Comparison of ENCODE assay signal across 1 cellular context in genomic region chr20:44959896-44960852, GRCh38.
TF ChIP-seq lines count a peak whose summit lies in the region.

Gene TOMM34, minus strand, starts transcription at chr20:44960397. Its CDS starts 64 bp downstream, at chr20:44960333.

TF ChIP-seq in K562, 482 proteins besides CTCF, POLR2A, EP300 and RAD21 (continued from another document and continues in another):
- TF ChIP-seq, protein P1, sequence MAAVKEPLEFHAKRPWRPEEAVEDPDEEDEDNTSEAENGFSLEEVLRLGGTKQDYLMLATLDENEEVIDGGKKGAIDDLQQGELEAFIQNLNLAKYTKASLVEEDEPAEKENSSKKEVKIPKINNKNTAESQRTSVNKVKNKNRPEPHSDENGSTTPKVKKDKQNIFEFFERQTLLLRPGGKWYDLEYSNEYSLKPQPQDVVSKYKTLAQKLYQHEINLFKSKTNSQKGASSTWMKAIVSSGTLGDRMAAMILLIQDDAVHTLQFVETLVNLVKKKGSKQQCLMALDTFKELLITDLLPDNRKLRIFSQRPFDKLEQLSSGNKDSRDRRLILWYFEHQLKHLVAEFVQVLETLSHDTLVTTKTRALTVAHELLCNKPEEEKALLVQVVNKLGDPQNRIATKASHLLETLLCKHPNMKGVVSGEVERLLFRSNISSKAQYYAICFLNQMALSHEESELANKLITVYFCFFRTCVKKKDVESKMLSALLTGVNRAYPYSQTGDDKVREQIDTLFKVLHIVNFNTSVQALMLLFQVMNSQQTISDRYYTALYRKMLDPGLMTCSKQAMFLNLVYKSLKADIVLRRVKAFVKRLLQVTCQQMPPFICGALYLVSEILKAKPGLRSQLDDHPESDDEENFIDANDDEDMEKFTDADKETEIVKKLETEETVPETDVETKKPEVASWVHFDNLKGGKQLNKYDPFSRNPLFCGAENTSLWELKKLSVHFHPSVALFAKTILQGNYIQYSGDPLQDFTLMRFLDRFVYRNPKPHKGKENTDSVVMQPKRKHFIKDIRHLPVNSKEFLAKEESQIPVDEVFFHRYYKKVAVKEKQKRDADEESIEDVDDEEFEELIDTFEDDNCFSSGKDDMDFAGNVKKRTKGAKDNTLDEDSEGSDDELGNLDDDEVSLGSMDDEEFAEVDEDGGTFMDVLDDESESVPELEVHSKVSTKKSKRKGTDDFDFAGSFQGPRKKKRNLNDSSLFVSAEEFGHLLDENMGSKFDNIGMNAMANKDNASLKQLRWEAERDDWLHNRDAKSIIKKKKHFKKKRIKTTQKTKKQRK (IDR thresholded peaks at IDR 0.05; ENCODE audit: borderline replicate concordance, low read depth, low read length) = no peak
- TF ChIP-seq RBM25 (IDR thresholded peaks at IDR 0.05; ENCODE audit: low read depth, low read length, severe bottlenecking) (no peak), ETV5 (CRISPR knock-in tag; IDR thresholded peaks at IDR 0.05; ENCODE audit: low read depth) (peak; percentile 65), PHB2 (IDR thresholded peaks at IDR 0.05; ENCODE audit: low read depth) (no peak), ZNF766 (CRISPR knock-in tag; conservative IDR thresholded peaks at IDR 0.05) (no peak), ZNF740 (CRISPR knock-in tag; IDR thresholded peaks at IDR 0.05) (0 out of 2 replicates have a peak, but pooled peaks have one; percentile 13), ZNF740 (tag; IDR thresholded peaks at IDR 0.05) (no peak), ZNF830 (CRISPR knock-in tag; IDR thresholded peaks at IDR 0.05) (no peak), ZNF696 (CRISPR knock-in tag; conservative IDR thresholded peaks at IDR 0.05) (no peak), ZNF57 (CRISPR knock-in tag; IDR thresholded peaks at IDR 0.05) (no peak), RB1 (IDR thresholded peaks at IDR 0.05; ENCODE audit: low read depth) (peak; percentile 62; the same call in 1 of the 2 replicates), CC2D1A (IDR thresholded peaks at IDR 0.05) (no peak), ZNF23 (CRISPR knock-in tag; IDR thresholded peaks at IDR 0.05) (no peak), ZNF124 (CRISPR knock-in tag; IDR thresholded peaks at IDR 0.05) (no peak), SREBF1 (IDR thresholded peaks at IDR 0.05; ENCODE audit: borderline replicate concordance, low read depth, low read length) (no peak), STAG1 (CRISPR knock-in tag; IDR thresholded peaks at IDR 0.05; ENCODE audit: borderline replicate concordance) (no peak), ZNF445 (CRISPR knock-in tag; IDR thresholded peaks at IDR 0.05; ENCODE audit: low read depth) (no peak), U2AF1 (optimal IDR thresholded peaks at IDR 0.05; ENCODE audit: low read depth, low read length) (no peak), BACH1 (tag; IDR thresholded peaks at IDR 0.05) (no peak), NR2F6 (CRISPR knock-in tag; IDR thresholded peaks at IDR 0.05) (no peak), ZNF695 (CRISPR knock-in tag; IDR thresholded peaks at IDR 0.05) (no peak), ZEB2 (IDR thresholded peaks at IDR 0.05) (0 out of 2 replicates have a peak, but pooled peaks have one; percentile 8), TEAD2 (tag; IDR thresholded peaks at IDR 0.05) (no peak), CREB5 (CRISPR knock-in tag; IDR thresholded peaks at IDR 0.05) (no peak), ELF2 (CRISPR knock-in tag; IDR thresholded peaks at IDR 0.05) (0 out of 2 replicates have a peak, but pooled peaks have one; percentile 56), ZFP30 (CRISPR knock-in tag; IDR thresholded peaks at IDR 0.05; ENCODE audit: borderline replicate concordance) (no peak), MCM2 (IDR thresholded peaks at IDR 0.05; ENCODE audit: low read depth) (no peak), SREBF2 (CRISPR knock-in tag; IDR thresholded peaks at IDR 0.05) (no peak), GABPB1 (CRISPR knock-in tag; IDR thresholded peaks at IDR 0.05) (no peak), BCL6 (CRISPR knock-in tag; IDR thresholded peaks at IDR 0.05) (no peak), SMAD2 (IDR thresholded peaks at IDR 0.05; ENCODE audit: low read depth, low read length) (no peak), ZNF41 (CRISPR knock-in tag; conservative IDR thresholded peaks at IDR 0.05) (no peak), POLR3A (IDR thresholded peaks at IDR 0.05; ENCODE audit: borderline replicate concordance, extremely low read depth, insufficient read depth, insufficient read length) (no peak), HES1 (IDR thresholded peaks at IDR 0.05; ENCODE audit: low read depth) (peak; percentile 83), RAD51 (IDR thresholded peaks at IDR 0.05; ENCODE audit: borderline replicate concordance, low read depth) (0 out of 2 replicates have a peak, but pooled peaks have one; percentile 13), NUFIP1 (IDR thresholded peaks at IDR 0.05; ENCODE audit: partially characterized antibody) (no peak), DDX20 (tag; IDR thresholded peaks at IDR 0.05; ENCODE audit: low read depth) (no peak), EHMT2 (IDR thresholded peaks at IDR 0.05) (no peak), KLF16 (IDR thresholded peaks at IDR 0.05) (no peak), NBN (IDR thresholded peaks at IDR 0.05; ENCODE audit: low read depth) (no peak), ETS2 (tag; IDR thresholded peaks at IDR 0.05; ENCODE audit: borderline replicate concordance, poor library complexity, severe bottlenecking) (no peak), FOXK1 (CRISPR knock-in tag; IDR thresholded peaks at IDR 0.05; ENCODE audit: borderline replicate concordance) (no peak), PHB (CRISPR knock-in tag; IDR thresholded peaks at IDR 0.05) (no peak), RCOR1 (IDR thresholded peaks at IDR 0.05; ENCODE audit: borderline replicate concordance in 1 of 2, low read depth in 2 of 2, low read length in 2 of 2) (no peak; a peak in 1 of 4 replicates), IFI16 (CRISPR knock-in tag; IDR thresholded peaks at IDR 0.05) (no peak), SOX6 (IDR thresholded peaks at IDR 0.05) (peak; percentile 57; the same call in 1 of the 2 replicates), ZNF316 (IDR thresholded peaks at IDR 0.05) (no peak), FOXM1 (IDR thresholded peaks at IDR 0.05; ENCODE audit: low read depth) (no peak), FOXM1 (CRISPR knock-in tag; IDR thresholded peaks at IDR 0.05; ENCODE audit: low read depth) (no peak), XRCC3 (IDR thresholded peaks at IDR 0.05) (no peak), KLF10 (CRISPR knock-in tag; IDR thresholded peaks at IDR 0.05) (no peak), PTTG1 (tag; IDR thresholded peaks at IDR 0.05; ENCODE audit: low read depth) (no peak), GATA2 (CRISPR knock-in tag; IDR thresholded peaks at IDR 0.05) (no peak), SNIP1 (IDR thresholded peaks at IDR 0.05; ENCODE audit: low read depth) (no peak), ZKSCAN8 (CRISPR knock-in tag; IDR thresholded peaks at IDR 0.05) (no peak)
- TF ChIP-seq, protein P2, sequence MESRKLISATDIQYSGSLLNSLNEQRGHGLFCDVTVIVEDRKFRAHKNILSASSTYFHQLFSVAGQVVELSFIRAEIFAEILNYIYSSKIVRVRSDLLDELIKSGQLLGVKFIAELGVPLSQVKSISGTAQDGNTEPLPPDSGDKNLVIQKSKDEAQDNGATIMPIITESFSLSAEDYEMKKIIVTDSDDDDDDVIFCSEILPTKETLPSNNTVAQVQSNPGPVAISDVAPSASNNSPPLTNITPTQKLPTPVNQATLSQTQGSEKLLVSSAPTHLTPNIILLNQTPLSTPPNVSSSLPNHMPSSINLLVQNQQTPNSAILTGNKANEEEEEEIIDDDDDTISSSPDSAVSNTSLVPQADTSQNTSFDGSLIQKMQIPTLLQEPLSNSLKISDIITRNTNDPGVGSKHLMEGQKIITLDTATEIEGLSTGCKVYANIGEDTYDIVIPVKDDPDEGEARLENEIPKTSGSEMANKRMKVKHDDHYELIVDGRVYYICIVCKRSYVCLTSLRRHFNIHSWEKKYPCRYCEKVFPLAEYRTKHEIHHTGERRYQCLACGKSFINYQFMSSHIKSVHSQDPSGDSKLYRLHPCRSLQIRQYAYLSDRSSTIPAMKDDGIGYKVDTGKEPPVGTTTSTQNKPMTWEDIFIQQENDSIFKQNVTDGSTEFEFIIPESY (CRISPR knock-in tag; IDR thresholded peaks at IDR 0.05) = peak; percentile 65
- TF ChIP-seq, protein P3, sequence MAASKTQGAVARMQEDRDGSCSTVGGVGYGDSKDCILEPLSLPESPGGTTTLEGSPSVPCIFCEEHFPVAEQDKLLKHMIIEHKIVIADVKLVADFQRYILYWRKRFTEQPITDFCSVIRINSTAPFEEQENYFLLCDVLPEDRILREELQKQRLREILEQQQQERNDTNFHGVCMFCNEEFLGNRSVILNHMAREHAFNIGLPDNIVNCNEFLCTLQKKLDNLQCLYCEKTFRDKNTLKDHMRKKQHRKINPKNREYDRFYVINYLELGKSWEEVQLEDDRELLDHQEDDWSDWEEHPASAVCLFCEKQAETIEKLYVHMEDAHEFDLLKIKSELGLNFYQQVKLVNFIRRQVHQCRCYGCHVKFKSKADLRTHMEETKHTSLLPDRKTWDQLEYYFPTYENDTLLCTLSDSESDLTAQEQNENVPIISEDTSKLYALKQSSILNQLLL (CRISPR knock-in tag; IDR thresholded peaks at IDR 0.05; ENCODE audit: borderline replicate concordance) = no peak
- TF ChIP-seq, protein P4, sequence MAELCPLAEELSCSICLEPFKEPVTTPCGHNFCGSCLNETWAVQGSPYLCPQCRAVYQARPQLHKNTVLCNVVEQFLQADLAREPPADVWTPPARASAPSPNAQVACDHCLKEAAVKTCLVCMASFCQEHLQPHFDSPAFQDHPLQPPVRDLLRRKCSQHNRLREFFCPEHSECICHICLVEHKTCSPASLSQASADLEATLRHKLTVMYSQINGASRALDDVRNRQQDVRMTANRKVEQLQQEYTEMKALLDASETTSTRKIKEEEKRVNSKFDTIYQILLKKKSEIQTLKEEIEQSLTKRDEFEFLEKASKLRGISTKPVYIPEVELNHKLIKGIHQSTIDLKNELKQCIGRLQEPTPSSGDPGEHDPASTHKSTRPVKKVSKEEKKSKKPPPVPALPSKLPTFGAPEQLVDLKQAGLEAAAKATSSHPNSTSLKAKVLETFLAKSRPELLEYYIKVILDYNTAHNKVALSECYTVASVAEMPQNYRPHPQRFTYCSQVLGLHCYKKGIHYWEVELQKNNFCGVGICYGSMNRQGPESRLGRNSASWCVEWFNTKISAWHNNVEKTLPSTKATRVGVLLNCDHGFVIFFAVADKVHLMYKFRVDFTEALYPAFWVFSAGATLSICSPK (IDR thresholded peaks at IDR 0.05; ENCODE audit: borderline replicate concordance) = no peak
- TF ChIP-seq, protein P5, sequence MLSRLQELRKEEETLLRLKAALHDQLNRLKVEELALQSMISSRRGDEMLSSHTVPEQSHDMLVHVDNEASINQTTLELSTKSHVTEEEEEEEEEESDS (CRISPR knock-in tag; IDR thresholded peaks at IDR 0.05) = no peak
- TF ChIP-seq, protein P6, sequence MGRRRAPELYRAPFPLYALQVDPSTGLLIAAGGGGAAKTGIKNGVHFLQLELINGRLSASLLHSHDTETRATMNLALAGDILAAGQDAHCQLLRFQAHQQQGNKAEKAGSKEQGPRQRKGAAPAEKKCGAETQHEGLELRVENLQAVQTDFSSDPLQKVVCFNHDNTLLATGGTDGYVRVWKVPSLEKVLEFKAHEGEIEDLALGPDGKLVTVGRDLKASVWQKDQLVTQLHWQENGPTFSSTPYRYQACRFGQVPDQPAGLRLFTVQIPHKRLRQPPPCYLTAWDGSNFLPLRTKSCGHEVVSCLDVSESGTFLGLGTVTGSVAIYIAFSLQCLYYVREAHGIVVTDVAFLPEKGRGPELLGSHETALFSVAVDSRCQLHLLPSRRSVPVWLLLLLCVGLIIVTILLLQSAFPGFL (CRISPR knock-in tag; IDR thresholded peaks at IDR 0.05) = no peak
- TF ChIP-seq, protein P7, sequence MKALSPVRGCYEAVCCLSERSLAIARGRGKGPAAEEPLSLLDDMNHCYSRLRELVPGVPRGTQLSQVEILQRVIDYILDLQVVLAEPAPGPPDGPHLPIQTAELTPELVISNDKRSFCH (CRISPR knock-in tag; IDR thresholded peaks at IDR 0.05) = no peak
- TF ChIP-seq, protein P7 (tag; IDR thresholded peaks at IDR 0.05) = no peak
- TF ChIP-seq, protein P8, sequence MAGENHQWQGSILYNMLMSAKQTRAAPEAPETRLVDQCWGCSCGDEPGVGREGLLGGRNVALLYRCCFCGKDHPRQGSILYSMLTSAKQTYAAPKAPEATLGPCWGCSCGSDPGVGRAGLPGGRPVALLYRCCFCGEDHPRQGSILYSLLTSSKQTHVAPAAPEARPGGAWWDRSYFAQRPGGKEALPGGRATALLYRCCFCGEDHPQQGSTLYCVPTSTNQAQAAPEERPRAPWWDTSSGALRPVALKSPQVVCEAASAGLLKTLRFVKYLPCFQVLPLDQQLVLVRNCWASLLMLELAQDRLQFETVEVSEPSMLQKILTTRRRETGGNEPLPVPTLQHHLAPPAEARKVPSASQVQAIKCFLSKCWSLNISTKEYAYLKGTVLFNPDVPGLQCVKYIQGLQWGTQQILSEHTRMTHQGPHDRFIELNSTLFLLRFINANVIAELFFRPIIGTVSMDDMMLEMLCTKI (IDR thresholded peaks at IDR 0.05; ENCODE audit: partially characterized antibody) = no peak
